In genomic region chr3:195895900-195896360, GRCh38 we compare ENCODE assay signal across 7 cellular contexts. TPM values are rescaled to one million over a fixed set of nuclear protein-coding genes. Genes with fewer than 3 reads are reported as not detected.
DNase-seq lines count a peak whose midpoint lies in the region; ATAC-seq and TF ChIP-seq lines count a peak whose summit lies in the region.

No MANE protein-coding gene starts in this region.

- peak overlapping the region; percentile 71 for H3K4me3 ChIP-seq in HFF-Myc (replicated peaks; ENCODE audit: low read depth, low read length)
- H3K4me3 ChIP-seq in endodermal cell (ENCODE audit: low read length): peak overlapping the region; percentile 73
- peak overlapping the region; percentile 36 for H3K4me3 ChIP-seq in mucosa of stomach (ENCODE audit: low read length)

- peaks cover 5% of the 10 kb centered on the region for H3K36me3 Mint-ChIP-seq in activated CD8-positive, alpha-beta memory T cell treated with anti-CD3 and anti-CD28 coated beads, Interleukin-2, amount 10 ng/mL, durations not matched to agents 7 days and 5 days
- peaks cover 4% of the 10 kb centered on the region for H3K36me3 Mint-ChIP-seq in endodermal cell (ENCODE audit: low read depth)

- TF ChIP-seq CTCF in GM13976 (IDR thresholded peaks at IDR 0.05; ENCODE audit: borderline replicate concordance, control extremely low read depth, extremely low read depth, insufficient read depth, missing control alignments): no peak
- no peak for TF ChIP-seq CTCF in HFF-Myc (IDR thresholded peaks at IDR 0.05; ENCODE audit: low read depth, low read length, missing control alignments)
- no peak for TF ChIP-seq CTCF in endodermal cell (conservative IDR thresholded peaks at IDR 0.05)

- 5 to 14% methylated on average over 4 to 43 of the region's 43 CpGs for WGBS in endodermal cell (ENCODE audit: insufficient coverage in 1 of 2, insufficient read length in 1 of 2), 2 experiments

- H3K9me3 ChIP-seq in endodermal cell (ENCODE audit: control insufficient read depth, low read length) (no peaks in the 10 kb centered on the region), mucosa of stomach (ENCODE audit: control insufficient read depth, low read length) (no peaks in the 10 kb centered on the region)

- peak overlapping the region; percentile 94 for H3K27ac Mint-ChIP-seq in activated CD8-positive, alpha-beta memory T cell treated with anti-CD3 and anti-CD28 coated beads, Interleukin-2, amount 10 ng/mL, durations not matched to agents 7 days and 5 days
- H3K27ac Mint-ChIP-seq in endodermal cell: peak overlapping the region; percentile 76

- H3K36me3 ChIP-seq in endodermal cell (ENCODE audit: control insufficient read depth, insufficient read depth, low read length): no peaks in the 10 kb centered on the region
- no peaks in the 10 kb centered on the region for H3K36me3 ChIP-seq in mucosa of stomach (ENCODE audit: control insufficient read depth, insufficient read depth, low read length)

- H3K9me3 Mint-ChIP-seq in activated CD8-positive, alpha-beta memory T cell treated with anti-CD3 and anti-CD28 coated beads, Interleukin-2, amount 10 ng/mL, durations not matched to agents 7 days and 5 days (ENCODE audit: low read depth): no peaks in the 10 kb centered on the region
- no peaks in the 10 kb centered on the region for H3K9me3 Mint-ChIP-seq in endodermal cell

- H3K9ac ChIP-seq in endodermal cell (ENCODE audit: extremely low read depth, low read length, poor library complexity, severe bottlenecking): no peak overlapping the region
- H3K9ac ChIP-seq in mucosa of stomach (ENCODE audit: low read length): peak overlapping the region; percentile 5

- H3K27me3 ChIP-seq in endodermal cell (ENCODE audit: control insufficient read depth, insufficient read depth, low read length, poor library complexity, severe bottlenecking): no peaks in the 10 kb centered on the region
- peaks cover 15% of the 10 kb centered on the region for H3K27me3 ChIP-seq in mucosa of stomach (ENCODE audit: control insufficient read depth, insufficient read depth, low read length)

- in situ Hi-C loops in GM13976 (cut with MboI; ENCODE audit: low sequenced_read_pairs, unreplicated experiment): no loop called here

- CTCF ChIA-PET in activated CD8-positive, alpha-beta memory T cell treated with anti-CD3 and anti-CD28 coated beads, Interleukin-2, amount 10 ng/mL, durations not matched to agents 7 days and 5 days (lab: Charles Lee): interaction anchor here (1.0 to 12.6 kb wide), 8 partner anchors 7 to 625 kb away, joined by 3 to 192 read pairs (median 32); partner anchors contain the start of genes TNK2 and XXYLT1

- ATAC-seq in activated CD8-positive, alpha-beta memory T cell treated with anti-CD3 and anti-CD28 coated beads, Interleukin-2, amount 10 ng/mL, durations not matched to agents 7 days and 5 days: peak; percentile 78

- H3K27me3 Mint-ChIP-seq in activated CD8-positive, alpha-beta memory T cell treated with anti-CD3 and anti-CD28 coated beads, Interleukin-2, amount 10 ng/mL, durations not matched to agents 7 days and 5 days: no peaks in the 10 kb centered on the region
- no peaks in the 10 kb centered on the region for H3K27me3 Mint-ChIP-seq in endodermal cell (ENCODE audit: insufficient read depth)

- H3K4me1 ChIP-seq in endodermal cell (ENCODE audit: control insufficient read depth, insufficient read depth, low read length) (peaks cover 26% of the 10 kb centered on the region), mucosa of stomach (ENCODE audit: control insufficient read depth, insufficient read depth, low read length) (peaks cover 49% of the 10 kb centered on the region)

- peaks cover 50% of the 10 kb centered on the region for H3K4me1 Mint-ChIP-seq in activated CD8-positive, alpha-beta memory T cell treated with anti-CD3 and anti-CD28 coated beads, Interleukin-2, amount 10 ng/mL, durations not matched to agents 7 days and 5 days
- peaks cover 32% of the 10 kb centered on the region for H3K4me1 Mint-ChIP-seq in endodermal cell

- H3K4me3 Mint-ChIP-seq in activated CD8-positive, alpha-beta memory T cell treated with anti-CD3 and anti-CD28 coated beads, Interleukin-2, amount 10 ng/mL, durations not matched to agents 7 days and 5 days: peak overlapping the region; percentile 81
- peak overlapping the region; percentile 60 for H3K4me3 Mint-ChIP-seq in endodermal cell

- DNase-seq in GM13976 (ENCODE audit: low spot score) (peak; percentile 81), HFF-Myc (ENCODE audit: extremely low read depth, low read depth) (no peak), NCI-H2196 treated with DMSO at 0.1 percent for 48 hours (lab: John Stamatoyannopoulos, UW; ENCODE audit: unreplicated experiment) (peak; percentile 51), endodermal cell (peak; percentile 77)
- peak; percentile 76 for DNase-seq in activated CD8-positive, alpha-beta memory T cell treated with anti-CD3 and anti-CD28 coated beads, Interleukin-2, amount 10 ng/mL, durations not matched to agents 7 days and 5 days
- DNase-seq in stimulated activated naive CD4-positive, alpha-beta T cell (lab: John Stamatoyannopoulos, UW): peak; percentile 57 to 87 (median 74)

- no peak overlapping the region for H3K27ac ChIP-seq in endodermal cell (ENCODE audit: low read depth, low read length)

RNA-seq across cellular contexts. Expression of gene TNK2, which starts 12.4 kb away (rescaled TPM):
- total RNA-seq in activated CD8-positive, alpha-beta memory T cell treated with anti-CD3 and anti-CD28 coated beads, Interleukin-2, amount 10 ng/mL, durations not matched to agents 7 days and 5 days: 100 to 1,000 TPM; 150 to 177 TPM
- 10 to 100 TPM; 53.2 to 85.7 TPM for total RNA-seq in endodermal cell
- 34.8 TPM for polyA plus RNA-seq in endodermal cell (2013, experiment 1 of 2)
- polyA plus RNA-seq in endodermal cell (2013, experiment 2 of 2): 29.4 TPM
